Comparison of ENCODE assay signal across 1 cellular context in the genomic region with DNA sequence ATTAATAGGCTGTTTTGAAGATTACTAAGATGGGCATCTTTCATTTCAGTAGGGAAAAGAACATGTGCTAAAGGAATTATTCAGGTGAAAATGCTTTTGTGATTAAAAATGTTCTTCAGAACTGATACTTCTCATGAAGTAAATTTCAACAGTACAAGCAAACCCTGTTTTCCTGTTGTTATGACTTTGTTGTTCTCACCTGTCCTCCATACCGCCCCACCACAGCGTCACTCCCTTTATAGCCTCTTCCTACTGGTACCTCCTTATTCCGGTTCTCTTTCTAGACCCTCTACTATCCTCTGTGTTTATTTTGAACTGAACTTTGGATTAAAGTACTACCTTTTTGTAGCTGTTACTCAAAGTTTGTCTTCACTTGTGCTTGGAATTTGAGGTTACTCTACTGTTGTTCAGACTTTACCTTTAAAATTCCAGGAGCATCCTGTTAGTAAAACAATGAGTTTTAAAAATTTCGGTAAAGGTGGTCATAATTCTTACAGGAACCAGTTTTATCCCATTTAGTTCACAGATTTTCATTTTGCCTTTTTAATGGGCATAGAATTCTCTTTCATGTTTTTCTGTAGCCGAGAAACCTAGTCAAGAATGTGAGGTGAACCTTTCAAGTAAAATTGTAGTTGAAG.
TF ChIP-seq lines count a peak whose summit lies in the region.

No MANE protein-coding gene starts in this region.

TF ChIP-seq in K562, 482 proteins besides CTCF, POLR2A, EP300 and RAD21 (continued from another document and continues in another):
- TF ChIP-seq, protein P1, sequence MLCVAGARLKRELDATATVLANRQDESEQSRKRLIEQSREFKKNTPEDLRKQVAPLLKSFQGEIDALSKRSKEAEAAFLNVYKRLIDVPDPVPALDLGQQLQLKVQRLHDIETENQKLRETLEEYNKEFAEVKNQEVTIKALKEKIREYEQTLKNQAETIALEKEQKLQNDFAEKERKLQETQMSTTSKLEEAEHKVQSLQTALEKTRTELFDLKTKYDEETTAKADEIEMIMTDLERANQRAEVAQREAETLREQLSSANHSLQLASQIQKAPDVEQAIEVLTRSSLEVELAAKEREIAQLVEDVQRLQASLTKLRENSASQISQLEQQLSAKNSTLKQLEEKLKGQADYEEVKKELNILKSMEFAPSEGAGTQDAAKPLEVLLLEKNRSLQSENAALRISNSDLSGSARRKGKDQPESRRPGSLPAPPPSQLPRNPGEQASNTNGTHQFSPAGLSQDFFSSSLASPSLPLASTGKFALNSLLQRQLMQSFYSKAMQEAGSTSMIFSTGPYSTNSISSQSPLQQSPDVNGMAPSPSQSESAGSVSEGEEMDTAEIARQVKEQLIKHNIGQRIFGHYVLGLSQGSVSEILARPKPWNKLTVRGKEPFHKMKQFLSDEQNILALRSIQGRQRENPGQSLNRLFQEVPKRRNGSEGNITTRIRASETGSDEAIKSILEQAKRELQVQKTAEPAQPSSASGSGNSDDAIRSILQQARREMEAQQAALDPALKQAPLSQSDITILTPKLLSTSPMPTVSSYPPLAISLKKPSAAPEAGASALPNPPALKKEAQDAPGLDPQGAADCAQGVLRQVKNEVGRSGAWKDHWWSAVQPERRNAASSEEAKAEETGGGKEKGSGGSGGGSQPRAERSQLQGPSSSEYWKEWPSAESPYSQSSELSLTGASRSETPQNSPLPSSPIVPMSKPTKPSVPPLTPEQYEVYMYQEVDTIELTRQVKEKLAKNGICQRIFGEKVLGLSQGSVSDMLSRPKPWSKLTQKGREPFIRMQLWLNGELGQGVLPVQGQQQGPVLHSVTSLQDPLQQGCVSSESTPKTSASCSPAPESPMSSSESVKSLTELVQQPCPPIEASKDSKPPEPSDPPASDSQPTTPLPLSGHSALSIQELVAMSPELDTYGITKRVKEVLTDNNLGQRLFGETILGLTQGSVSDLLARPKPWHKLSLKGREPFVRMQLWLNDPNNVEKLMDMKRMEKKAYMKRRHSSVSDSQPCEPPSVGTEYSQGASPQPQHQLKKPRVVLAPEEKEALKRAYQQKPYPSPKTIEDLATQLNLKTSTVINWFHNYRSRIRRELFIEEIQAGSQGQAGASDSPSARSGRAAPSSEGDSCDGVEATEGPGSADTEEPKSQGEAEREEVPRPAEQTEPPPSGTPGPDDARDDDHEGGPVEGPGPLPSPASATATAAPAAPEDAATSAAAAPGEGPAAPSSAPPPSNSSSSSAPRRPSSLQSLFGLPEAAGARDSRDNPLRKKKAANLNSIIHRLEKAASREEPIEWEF (CRISPR knock-in tag; IDR thresholded peaks at IDR 0.05) = peak; percentile 79; the same call in 1 of the 2 replicates
- TF ChIP-seq, protein P2, sequence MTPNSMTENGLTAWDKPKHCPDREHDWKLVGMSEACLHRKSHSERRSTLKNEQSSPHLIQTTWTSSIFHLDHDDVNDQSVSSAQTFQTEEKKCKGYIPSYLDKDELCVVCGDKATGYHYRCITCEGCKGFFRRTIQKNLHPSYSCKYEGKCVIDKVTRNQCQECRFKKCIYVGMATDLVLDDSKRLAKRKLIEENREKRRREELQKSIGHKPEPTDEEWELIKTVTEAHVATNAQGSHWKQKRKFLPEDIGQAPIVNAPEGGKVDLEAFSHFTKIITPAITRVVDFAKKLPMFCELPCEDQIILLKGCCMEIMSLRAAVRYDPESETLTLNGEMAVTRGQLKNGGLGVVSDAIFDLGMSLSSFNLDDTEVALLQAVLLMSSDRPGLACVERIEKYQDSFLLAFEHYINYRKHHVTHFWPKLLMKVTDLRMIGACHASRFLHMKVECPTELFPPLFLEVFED (CRISPR knock-in tag; conservative IDR thresholded peaks at IDR 0.05) = no peak; the same call in 1 of the 2 replicates
- no peak for TF ChIP-seq NR2C1 (IDR thresholded peaks at IDR 0.05)
- no peak for TF ChIP-seq NR2C1 (tag; IDR thresholded peaks at IDR 0.05)
- no peak for TF ChIP-seq MYNN (IDR thresholded peaks at IDR 0.05)
- no peak for TF ChIP-seq MYNN (CRISPR knock-in tag; IDR thresholded peaks at IDR 0.05)
- TF ChIP-seq SRSF1 (IDR thresholded peaks at IDR 0.05; ENCODE audit: low read depth, low read length) = no peak
- TF ChIP-seq, protein P3, sequence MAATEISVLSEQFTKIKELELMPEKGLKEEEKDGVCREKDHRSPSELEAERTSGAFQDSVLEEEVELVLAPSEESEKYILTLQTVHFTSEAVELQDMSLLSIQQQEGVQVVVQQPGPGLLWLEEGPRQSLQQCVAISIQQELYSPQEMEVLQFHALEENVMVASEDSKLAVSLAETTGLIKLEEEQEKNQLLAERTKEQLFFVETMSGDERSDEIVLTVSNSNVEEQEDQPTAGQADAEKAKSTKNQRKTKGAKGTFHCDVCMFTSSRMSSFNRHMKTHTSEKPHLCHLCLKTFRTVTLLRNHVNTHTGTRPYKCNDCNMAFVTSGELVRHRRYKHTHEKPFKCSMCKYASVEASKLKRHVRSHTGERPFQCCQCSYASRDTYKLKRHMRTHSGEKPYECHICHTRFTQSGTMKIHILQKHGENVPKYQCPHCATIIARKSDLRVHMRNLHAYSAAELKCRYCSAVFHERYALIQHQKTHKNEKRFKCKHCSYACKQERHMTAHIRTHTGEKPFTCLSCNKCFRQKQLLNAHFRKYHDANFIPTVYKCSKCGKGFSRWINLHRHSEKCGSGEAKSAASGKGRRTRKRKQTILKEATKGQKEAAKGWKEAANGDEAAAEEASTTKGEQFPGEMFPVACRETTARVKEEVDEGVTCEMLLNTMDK (IDR thresholded peaks at IDR 0.05; ENCODE audit: borderline replicate concordance, insufficient read depth, low read depth, low read length, poor library complexity, severe bottlenecking) = no peak
- TF ChIP-seq, protein P4, sequence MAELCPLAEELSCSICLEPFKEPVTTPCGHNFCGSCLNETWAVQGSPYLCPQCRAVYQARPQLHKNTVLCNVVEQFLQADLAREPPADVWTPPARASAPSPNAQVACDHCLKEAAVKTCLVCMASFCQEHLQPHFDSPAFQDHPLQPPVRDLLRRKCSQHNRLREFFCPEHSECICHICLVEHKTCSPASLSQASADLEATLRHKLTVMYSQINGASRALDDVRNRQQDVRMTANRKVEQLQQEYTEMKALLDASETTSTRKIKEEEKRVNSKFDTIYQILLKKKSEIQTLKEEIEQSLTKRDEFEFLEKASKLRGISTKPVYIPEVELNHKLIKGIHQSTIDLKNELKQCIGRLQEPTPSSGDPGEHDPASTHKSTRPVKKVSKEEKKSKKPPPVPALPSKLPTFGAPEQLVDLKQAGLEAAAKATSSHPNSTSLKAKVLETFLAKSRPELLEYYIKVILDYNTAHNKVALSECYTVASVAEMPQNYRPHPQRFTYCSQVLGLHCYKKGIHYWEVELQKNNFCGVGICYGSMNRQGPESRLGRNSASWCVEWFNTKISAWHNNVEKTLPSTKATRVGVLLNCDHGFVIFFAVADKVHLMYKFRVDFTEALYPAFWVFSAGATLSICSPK (IDR thresholded peaks at IDR 0.05; ENCODE audit: borderline replicate concordance) = 0 out of 2 replicates have a peak, but pooled peaks have one; percentile 15
- TF ChIP-seq, protein P5, sequence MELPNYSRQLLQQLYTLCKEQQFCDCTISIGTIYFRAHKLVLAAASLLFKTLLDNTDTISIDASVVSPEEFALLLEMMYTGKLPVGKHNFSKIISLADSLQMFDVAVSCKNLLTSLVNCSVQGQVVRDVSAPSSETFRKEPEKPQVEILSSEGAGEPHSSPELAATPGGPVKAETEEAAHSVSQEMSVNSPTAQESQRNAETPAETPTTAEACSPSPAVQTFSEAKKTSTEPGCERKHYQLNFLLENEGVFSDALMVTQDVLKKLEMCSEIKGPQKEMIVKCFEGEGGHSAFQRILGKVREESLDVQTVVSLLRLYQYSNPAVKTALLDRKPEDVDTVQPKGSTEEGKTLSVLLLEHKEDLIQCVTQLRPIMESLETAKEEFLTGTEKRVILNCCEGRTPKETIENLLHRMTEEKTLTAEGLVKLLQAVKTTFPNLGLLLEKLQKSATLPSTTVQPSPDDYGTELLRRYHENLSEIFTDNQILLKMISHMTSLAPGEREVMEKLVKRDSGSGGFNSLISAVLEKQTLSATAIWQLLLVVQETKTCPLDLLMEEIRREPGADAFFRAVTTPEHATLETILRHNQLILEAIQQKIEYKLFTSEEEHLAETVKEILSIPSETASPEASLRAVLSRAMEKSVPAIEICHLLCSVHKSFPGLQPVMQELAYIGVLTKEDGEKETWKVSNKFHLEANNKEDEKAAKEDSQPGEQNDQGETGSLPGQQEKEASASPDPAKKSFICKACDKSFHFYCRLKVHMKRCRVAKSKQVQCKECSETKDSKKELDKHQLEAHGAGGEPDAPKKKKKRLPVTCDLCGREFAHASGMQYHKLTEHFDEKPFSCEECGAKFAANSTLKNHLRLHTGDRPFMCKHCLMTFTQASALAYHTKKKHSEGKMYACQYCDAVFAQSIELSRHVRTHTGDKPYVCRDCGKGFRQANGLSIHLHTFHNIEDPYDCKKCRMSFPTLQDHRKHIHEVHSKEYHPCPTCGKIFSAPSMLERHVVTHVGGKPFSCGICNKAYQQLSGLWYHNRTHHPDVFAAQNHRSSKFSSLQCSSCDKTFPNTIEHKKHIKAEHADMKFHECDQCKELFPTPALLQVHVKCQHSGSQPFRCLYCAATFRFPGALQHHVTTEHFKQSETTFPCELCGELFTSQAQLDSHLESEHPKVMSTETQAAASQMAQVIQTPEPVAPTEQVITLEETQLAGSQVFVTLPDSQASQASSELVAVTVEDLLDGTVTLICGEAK (IDR thresholded peaks at IDR 0.05) = peak; percentile 32; the same call in 1 of the 2 replicates
- TF ChIP-seq, protein P5 (CRISPR knock-in tag; IDR thresholded peaks at IDR 0.05) = no peak
- peak; percentile 67 for TF ChIP-seq DMBX1 (CRISPR knock-in tag; IDR thresholded peaks at IDR 0.05; ENCODE audit: borderline replicate concordance)
- TF ChIP-seq ZBTB7A (IDR thresholded peaks at IDR 0.05; ENCODE audit: borderline replicate concordance, control insufficient read depth, low read depth, low read length) = no peak
- peak; percentile 10 for TF ChIP-seq NCOA4 (IDR thresholded peaks at IDR 0.05; ENCODE audit: partially characterized antibody)
- TF ChIP-seq NCOA6 (IDR thresholded peaks at IDR 0.05) = no peak
- TF ChIP-seq, protein P6, sequence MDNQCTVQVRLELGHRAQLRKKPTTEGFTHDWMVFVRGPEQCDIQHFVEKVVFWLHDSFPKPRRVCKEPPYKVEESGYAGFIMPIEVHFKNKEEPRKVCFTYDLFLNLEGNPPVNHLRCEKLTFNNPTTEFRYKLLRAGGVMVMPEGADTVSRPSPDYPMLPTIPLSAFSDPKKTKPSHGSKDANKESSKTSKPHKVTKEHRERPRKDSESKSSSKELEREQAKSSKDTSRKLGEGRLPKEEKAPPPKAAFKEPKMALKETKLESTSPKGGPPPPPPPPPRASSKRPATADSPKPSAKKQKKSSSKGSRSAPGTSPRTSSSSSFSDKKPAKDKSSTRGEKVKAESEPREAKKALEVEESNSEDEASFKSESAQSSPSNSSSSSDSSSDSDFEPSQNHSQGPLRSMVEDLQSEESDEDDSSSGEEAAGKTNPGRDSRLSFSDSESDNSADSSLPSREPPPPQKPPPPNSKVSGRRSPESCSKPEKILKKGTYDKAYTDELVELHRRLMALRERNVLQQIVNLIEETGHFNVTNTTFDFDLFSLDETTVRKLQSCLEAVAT (IDR thresholded peaks at IDR 0.05) = 0 out of 4 replicates have a peak, but pooled peaks of 1 of the 2 experiments have one; percentile 36
- peak in 1 of 2 experiments; percentile 34; a peak in 1 of 4 replicates for TF ChIP-seq MAZ (CRISPR knock-in tag; conservative IDR thresholded peaks at IDR 0.05 in 1 of 2, IDR thresholded peaks at IDR 0.05 in 1 of 2)
- 0 out of 2 replicates have a peak, but pooled peaks have one; percentile 17 for TF ChIP-seq RHOXF2B (CRISPR knock-in tag; conservative IDR thresholded peaks at IDR 0.05)
- TF ChIP-seq, protein P7, sequence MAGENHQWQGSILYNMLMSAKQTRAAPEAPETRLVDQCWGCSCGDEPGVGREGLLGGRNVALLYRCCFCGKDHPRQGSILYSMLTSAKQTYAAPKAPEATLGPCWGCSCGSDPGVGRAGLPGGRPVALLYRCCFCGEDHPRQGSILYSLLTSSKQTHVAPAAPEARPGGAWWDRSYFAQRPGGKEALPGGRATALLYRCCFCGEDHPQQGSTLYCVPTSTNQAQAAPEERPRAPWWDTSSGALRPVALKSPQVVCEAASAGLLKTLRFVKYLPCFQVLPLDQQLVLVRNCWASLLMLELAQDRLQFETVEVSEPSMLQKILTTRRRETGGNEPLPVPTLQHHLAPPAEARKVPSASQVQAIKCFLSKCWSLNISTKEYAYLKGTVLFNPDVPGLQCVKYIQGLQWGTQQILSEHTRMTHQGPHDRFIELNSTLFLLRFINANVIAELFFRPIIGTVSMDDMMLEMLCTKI (IDR thresholded peaks at IDR 0.05; ENCODE audit: partially characterized antibody) = no peak
- peak; percentile 7; the same call in 1 of the 2 replicates for TF ChIP-seq ZNF197 (CRISPR knock-in tag; IDR thresholded peaks at IDR 0.05; ENCODE audit: low read depth)
